8 cellular contexts compared by ENCODE assay signal in genomic region chr2:215828528-215829184, GRCh38.
DNase-seq lines count a peak whose midpoint lies in the region; ATAC-seq and TF ChIP-seq lines count a peak whose summit lies in the region.

No MANE protein-coding gene starts in this region.

- no peak for TF ChIP-seq POLR2A in uterus (IDR thresholded peaks at IDR 0.05)

- H3K9me3 ChIP-seq in lung (ENCODE audit: control insufficient read depth in 2 of 2, insufficient read depth in 1 of 2, low read length in 1 of 2) (no peaks in the 10 kb centered on the region), uterus (no peaks in the 10 kb centered on the region)

- H3K36me3 ChIP-seq in lung (ENCODE audit: control insufficient read depth in 2 of 2, insufficient read depth in 2 of 2, low read length in 2 of 2): no peaks in the 10 kb centered on the region
- no peaks in the 10 kb centered on the region for H3K36me3 ChIP-seq in uterus

- DNase-seq in activated T-cell treated with anti-CD3 and anti-CD28 coated beads for 1 hour (ENCODE audit: low read depth): peak; percentile 9
- no peak for DNase-seq in activated T-cell treated with anti-CD3 and anti-CD28 coated beads, Interleukin-2, amount 50 U/mL, for 1 hour
- DNase-seq in KBM-7: peak; percentile 75
- DNase-seq in SK-MEL-5 (ENCODE audit: low read depth, low spot score): peak; percentile 86
- peak; percentile 26 for DNase-seq in central memory CD4-positive, alpha-beta T cell
- peak; percentile 74 for DNase-seq in lung (ENCODE audit: low spot score)
- peak; percentile 33 to 46 for DNase-seq in uterus

- in situ Hi-C loops in KBM-7 (cut with MboI; ENCODE audit: low pct_unique_long_range_greater_than_20kb, low sequenced_read_pairs): no loop called here
- in situ Hi-C loops in SK-MEL-5 (cut with HindIII; ENCODE audit: low pct_unique_long_range_greater_than_20kb, low sequenced_read_pairs): no loop called here

- 71 to 73% methylated on average over 10 of the region's 10 CpGs for WGBS in lung, 2 donors

- intact Hi-C loops in uterus (cut with DNase I; ENCODE audit: low total_unique reads): no loop called here

- H3K27me3 ChIP-seq in lung (ENCODE audit: control insufficient read depth, insufficient read depth): no peaks in the 10 kb centered on the region
- no peaks in the 10 kb centered on the region for H3K27me3 ChIP-seq in uterus

- peak; percentile 81 for ATAC-seq in GM21825 (IDR thresholded peaks at IDR 0.05; ENCODE audit: unreplicated experiment)
- ATAC-seq in lung (ENCODE audit: insufficient read depth, low FRiP score): peak; percentile 56

- H3K4me3 ChIP-seq in lung (no peak overlapping the region), uterus (no peak overlapping the region)

- peaks cover 0 to 10% of the 10 kb centered on the region in 2 donors for H3K4me1 ChIP-seq in lung (ENCODE audit: control insufficient read depth in 2 of 2, insufficient read depth in 2 of 2, low read length in 2 of 2)
- H3K4me1 ChIP-seq in uterus: no peaks in the 10 kb centered on the region

- H3K27ac ChIP-seq in lung (ENCODE audit: low read depth in 1 of 2, low read length in 1 of 2): no peak overlapping the region
- H3K27ac ChIP-seq in uterus: no peak overlapping the region

- no peak for TF ChIP-seq CTCF in lung (IDR thresholded peaks at IDR 0.05; ENCODE audit: control extremely low read depth, extremely low read depth)
- peak; percentile 44 to 52 (median 48) for TF ChIP-seq CTCF in uterus (IDR thresholded peaks at IDR 0.05)
